9 cellular contexts compared by ENCODE assay signal in the genomic region with DNA sequence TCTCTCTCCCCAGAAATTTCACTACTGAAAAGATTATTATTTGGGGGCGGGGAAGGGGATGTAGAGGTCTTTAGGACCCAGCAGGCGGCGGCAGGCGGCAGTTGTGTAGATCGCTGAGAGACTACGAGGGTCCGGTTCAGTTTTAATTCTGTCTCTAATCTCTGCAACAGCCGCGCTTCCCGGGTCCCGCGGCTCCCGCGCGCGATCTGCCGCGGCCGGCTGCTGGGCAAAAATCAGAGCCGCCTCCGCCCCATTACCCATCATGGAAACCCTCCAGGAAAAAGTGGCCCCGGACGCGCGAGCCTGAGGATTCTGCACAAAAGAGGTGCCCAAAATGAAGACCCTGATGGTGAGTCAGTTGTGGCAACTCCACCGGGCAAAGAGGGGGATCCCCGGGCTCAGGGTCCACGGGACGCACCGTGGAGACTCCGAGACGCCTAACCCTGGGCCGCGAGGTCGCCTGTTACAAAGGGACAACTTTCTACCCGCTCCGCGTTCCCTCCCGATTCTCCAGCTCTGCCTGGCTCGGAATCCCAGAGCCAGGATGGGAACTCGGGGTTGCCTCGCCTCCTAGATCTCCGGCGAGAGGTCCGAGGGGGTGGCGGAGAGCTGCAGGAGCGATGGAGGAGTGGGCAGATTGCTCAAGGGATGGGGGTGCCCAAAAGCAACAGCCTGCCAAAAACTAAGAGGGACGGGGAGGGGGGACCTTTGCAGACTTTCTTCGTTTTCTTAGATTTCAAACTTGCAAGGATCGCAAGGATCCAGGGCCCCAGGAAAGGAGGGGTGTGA. TPM values are rescaled to one million over a fixed set of nuclear protein-coding genes. Genes with fewer than 3 reads are reported as not detected.
DNase-seq lines count a peak whose midpoint lies in the region; ATAC-seq lines count a peak whose summit lies in the region.
"Had no signal": no experiment of that assay in that cellular context is flagged by ENCODE, and none has a peak within 500 bp of the region (broad histone marks: within the 10 kb centered on the region; RNA-seq: fewer than 3 reads in every experiment).

A gene (plus strand): TSS at position 139 of the 789 bp plus-strand sequence.

- DNase-seq in H7 (peak; percentile 77), T-helper 17 cell (no peak), ureter (ENCODE audit: low spot score) (no peak)
- DNase-seq in naive thymus-derived CD8-positive, alpha-beta T cell = no peak

- peak within 1 kb of the TSS; percentile 80 for H3K4me3 Mint-ChIP-seq in T-helper 17 cell
- peak within 1 kb of the TSS; percentile 54 to 85 (median 73) for H3K4me3 Mint-ChIP-seq in naive thymus-derived CD8-positive, alpha-beta T cell

- no peak within 1 kb of the TSS for H3K27ac ChIP-seq in ACC112 (ENCODE audit: low read depth, low read length)
- no peak within 1 kb of the TSS for H3K27ac ChIP-seq in esophagus (ENCODE audit: low read depth in 2 of 2, low read length in 1 of 2)
- H3K27ac ChIP-seq: body of pancreas had no signal

- peaks cover 74% of the 10 kb centered on the region for H3K27me3 Mint-ChIP-seq in T-helper 17 cell
- peaks cover 26 to 74% (median 58%) of the 10 kb centered on the region in 5 donors for H3K27me3 Mint-ChIP-seq in naive thymus-derived CD8-positive, alpha-beta T cell

- H3K27ac Mint-ChIP-seq in T-helper 17 cell = no peak within 1 kb of the TSS
- no peak within 1 kb of the TSS for H3K27ac Mint-ChIP-seq in naive thymus-derived CD8-positive, alpha-beta T cell

- H3K79me2 ChIP-seq in ACC112 (ENCODE audit: control insufficient read depth, insufficient read depth, low read length, unreplicated experiment) = no peaks in the 10 kb centered on the region

- POLR2A ChIA-PET in naive thymus-derived CD8-positive, alpha-beta T cell (lab: Charles Lee) = no interaction called here

- H3K9me3 ChIP-seq in T-helper 17 cell (ENCODE audit: control insufficient read depth, low read length, poor library complexity, severe bottlenecking) (no peaks in the 10 kb centered on the region), esophagus (ENCODE audit: control insufficient read depth in 2 of 2, insufficient read depth in 1 of 2, low read depth in 1 of 2, low read length in 1 of 2) (peaks cover 0 to 4% of the 10 kb centered on the region in 2 donors)
- H3K9me3 ChIP-seq: body of pancreas had no signal

- no peaks in the 10 kb centered on the region for H3K36me3 Mint-ChIP-seq in T-helper 17 cell (ENCODE audit: low read depth)
- H3K36me3 Mint-ChIP-seq in naive thymus-derived CD8-positive, alpha-beta T cell = no peaks in the 10 kb centered on the region

- no peak for ATAC-seq in T-helper 17 cell
- no peak for ATAC-seq in naive thymus-derived CD8-positive, alpha-beta T cell
- ATAC-seq in HG02938 (IDR thresholded peaks at IDR 0.05; ENCODE audit: unreplicated experiment) = no peak
- no peak for ATAC-seq in GM18870 (IDR thresholded peaks at IDR 0.05; ENCODE audit: unreplicated experiment)

- H3K4me1 Mint-ChIP-seq in T-helper 17 cell = peaks cover 6% of the 10 kb centered on the region
- peaks cover 2 to 15% (median 13%) of the 10 kb centered on the region in 4 donors for H3K4me1 Mint-ChIP-seq in naive thymus-derived CD8-positive, alpha-beta T cell

- no peaks in the 10 kb centered on the region for H3K9me3 Mint-ChIP-seq in naive thymus-derived CD8-positive, alpha-beta T cell

- peak within 1 kb of the TSS; percentile 83 for H2AFZ ChIP-seq in ACC112 (ENCODE audit: low read length, unreplicated experiment)

- H3K36me3 ChIP-seq in ACC112 (ENCODE audit: insufficient read depth, low read length) = no peaks in the 10 kb centered on the region
- no peaks in the 10 kb centered on the region for H3K36me3 ChIP-seq in H7 (replicated peaks; ENCODE audit: control insufficient read depth, insufficient read depth, low read length)
- no peaks in the 10 kb centered on the region for H3K36me3 ChIP-seq in esophagus (ENCODE audit: control insufficient read depth in 2 of 2, insufficient read depth in 2 of 2, low read length in 1 of 2)

- H3K27me3 ChIP-seq in ACC112 (ENCODE audit: insufficient read depth, low read length) = peaks cover 77% of the 10 kb centered on the region
- peaks cover 23% of the 10 kb centered on the region for H3K27me3 ChIP-seq in H7 (ENCODE audit: control insufficient read depth, insufficient read depth, low read length)
- H3K27me3 ChIP-seq in esophagus (ENCODE audit: control insufficient read depth in 1 of 2, insufficient read depth in 2 of 2, low read length in 2 of 2) = peaks cover 3 to 10% of the 10 kb centered on the region in 2 donors

- H3K4me1 ChIP-seq in ACC112 (ENCODE audit: control insufficient read depth, insufficient read depth, low read length, unreplicated experiment) = no peaks in the 10 kb centered on the region
- H3K4me1 ChIP-seq in esophagus (ENCODE audit: control insufficient read depth in 2 of 2, insufficient read depth in 2 of 2, low read length in 1 of 2) = peaks cover 4 to 7% of the 10 kb centered on the region in 2 donors

- H3K4me3 ChIP-seq in ACC112 (ENCODE audit: low read depth, low read length) = peak within 1 kb of the TSS; percentile 64
- H3K4me3 ChIP-seq in H7 (ENCODE audit: insufficient read depth, low read depth, low read length) = peak within 1 kb of the TSS; percentile 93
- H3K4me3 ChIP-seq in esophagus (ENCODE audit: low read depth in 1 of 2, low read length in 2 of 2) = peak within 1 kb of the TSS; percentile 28 to 34
- H3K4me3 ChIP-seq: body of pancreas had no signal

- 2% methylated on average over 50 of the region's 50 CpGs for WGBS in esophagus, 2 donors

RNA-seq across cellular contexts. Expression of the gene that starts here (rescaled TPM):
- total RNA-seq in H7 (2014; rRNA removed; shearing (Covaris generic)) = 11.6 and 15.7 TPM in 2 replicates
- total RNA-seq in T-helper 17 cell (not detected), ureter (1.1 TPM)
- under 1 TPM; 0.14 to 0.20 TPM for polyA plus RNA-seq in esophagus
- not detected for total RNA-seq in naive thymus-derived CD8-positive, alpha-beta T cell
- under 1 TPM in 1 of 3 donors, not detected in 2; 0.09 TPM for polyA plus RNA-seq in naive thymus-derived CD8-positive, alpha-beta T cell

Comparison
In these comparisons a context has a peak if more than half of its experiments do, and no peak if none do; other contexts are left out.
1. H3K4me3 ChIP-seq: peak in every context shown above with its lines; median percentile 93 in H7; 64 in ACC112; 31 in esophagus.